1 cellular context compared by ENCODE assay signal in the genomic region with DNA sequence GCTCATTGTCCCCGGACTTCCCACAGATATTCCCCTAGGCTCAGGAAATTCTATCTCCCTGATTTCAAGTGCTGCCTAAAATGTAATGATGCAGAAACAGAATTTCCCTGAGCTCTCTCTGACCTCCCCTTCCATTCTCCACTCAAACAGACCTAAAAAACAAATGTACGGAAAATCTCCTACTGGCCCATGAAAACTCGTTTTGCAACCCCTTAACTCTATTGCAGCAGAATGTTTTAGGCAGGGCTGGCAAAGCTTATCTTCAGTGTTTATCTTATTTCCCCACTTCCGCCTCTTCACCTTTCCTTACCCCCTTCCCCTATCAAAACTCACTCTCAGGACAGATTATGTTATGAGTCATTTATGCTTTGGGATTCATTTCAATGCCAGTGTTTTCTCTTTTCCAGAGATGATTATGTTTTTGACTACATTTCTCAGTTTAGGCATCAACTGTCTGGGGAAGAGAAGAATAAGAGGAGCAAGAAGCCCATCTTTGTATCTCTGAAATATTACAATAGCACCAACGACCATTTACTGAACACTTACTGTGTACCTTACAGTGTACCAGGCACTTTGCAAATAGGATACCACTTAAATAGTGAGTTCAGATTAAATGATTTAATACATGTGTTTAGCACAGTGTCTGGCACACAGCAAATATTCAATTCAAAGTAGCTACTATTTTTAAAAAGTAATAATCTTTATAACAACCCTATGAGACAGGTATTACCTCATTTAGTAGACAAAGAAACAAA.
TF ChIP-seq lines count a peak whose summit lies in the region.

No MANE protein-coding gene starts in this region.

TF ChIP-seq in HEK293, 187 proteins besides CTCF, POLR2A, EP300 and RAD21 (continued from another document and continues in another):
- TF ChIP-seq ZNF274 (IDR thresholded peaks at IDR 0.05; ENCODE audit: low read length) (no peak), ZNF274 (tag by site-specific recombination; IDR thresholded peaks at IDR 0.05; ENCODE audit: borderline replicate concordance) (no peak), KLF7 (tag by site-specific recombination; IDR thresholded peaks at IDR 0.05; ENCODE audit: borderline replicate concordance) (no peak), ZNF335 (tag by site-specific recombination; conservative IDR thresholded peaks at IDR 0.05) (peak; percentile 64; the same call in 1 of the 2 replicates), ZNF621 (tag by site-specific recombination; IDR thresholded peaks at IDR 0.05) (no peak), GLI2 (tag by site-specific recombination; IDR thresholded peaks at IDR 0.05; ENCODE audit: borderline replicate concordance, low read depth) (no peak), ZSCAN5A (tag by site-specific recombination; IDR thresholded peaks at IDR 0.05) (no peak; the same call in 1 of the 2 replicates), OSR2 (tag by site-specific recombination; IDR thresholded peaks at IDR 0.05) (peak; percentile 48), ZNF174 (tag by site-specific recombination; IDR thresholded peaks at IDR 0.05) (no peak), ZNF792 (tag by site-specific recombination; IDR thresholded peaks at IDR 0.05) (no peak), ZNF596 (tag by site-specific recombination; IDR thresholded peaks at IDR 0.05) (no peak), ZNF548 (tag by site-specific recombination; IDR thresholded peaks at IDR 0.05) (no peak), HOXD13 (CRISPR knock-in tag; IDR thresholded peaks at IDR 0.05; ENCODE audit: borderline replicate concordance) (no peak), ZBTB1 (tag by site-specific recombination; IDR thresholded peaks at IDR 0.05) (no peak), ZNF354C (tag by site-specific recombination; IDR thresholded peaks at IDR 0.05; ENCODE audit: borderline replicate concordance, low read depth) (no peak), ZNF426 (tag by site-specific recombination; IDR thresholded peaks at IDR 0.05) (no peak), SCRT1 (tag by site-specific recombination; IDR thresholded peaks at IDR 0.05; ENCODE audit: borderline replicate concordance) (no peak), PRDM10 (tag by site-specific recombination; IDR thresholded peaks at IDR 0.05) (peak; percentile 96), TRIM28 (IDR thresholded peaks at IDR 0.05; ENCODE audit: borderline replicate concordance, low read length) (no peak; the same call in 1 of the 2 replicates), ZNF266 (tag by site-specific recombination; IDR thresholded peaks at IDR 0.05; ENCODE audit: low read depth) (no peak), YY2 (tag by site-specific recombination; IDR thresholded peaks at IDR 0.05) (no peak), HOXA7 (CRISPR knock-in tag; IDR thresholded peaks at IDR 0.05; ENCODE audit: borderline replicate concordance) (no peak), ZNF658 (tag by site-specific recombination; IDR thresholded peaks at IDR 0.05) (no peak), ZNF184 (tag by site-specific recombination; IDR thresholded peaks at IDR 0.05) (no peak), ZNF529 (tag by site-specific recombination; IDR thresholded peaks at IDR 0.05; ENCODE audit: insufficient replicate concordance) (no peak), ZNF248 (tag by site-specific recombination; IDR thresholded peaks at IDR 0.05) (no peak), ZNF280C (tag by site-specific recombination; IDR thresholded peaks at IDR 0.05) (no peak), GLIS1 (tag by site-specific recombination; IDR thresholded peaks at IDR 0.05) (no peak), ZSCAN23 (tag by site-specific recombination; IDR thresholded peaks at IDR 0.05) (no peak), ZNF398 (tag by site-specific recombination; IDR thresholded peaks at IDR 0.05) (peak; percentile 97), ZNF239 (tag by site-specific recombination; IDR thresholded peaks at IDR 0.05) (no peak), ZNF701 (tag by site-specific recombination; IDR thresholded peaks at IDR 0.05) (no peak), MEIS1 (CRISPR knock-in tag; IDR thresholded peaks at IDR 0.05; ENCODE audit: borderline replicate concordance) (no peak), ZNF148 (tag by site-specific recombination; IDR thresholded peaks at IDR 0.05; ENCODE audit: borderline replicate concordance) (no peak), ZBTB21 (tag by site-specific recombination; IDR thresholded peaks at IDR 0.05) (peak; percentile 68; the same call in 1 of the 2 replicates), ZNF514 (tag by site-specific recombination; IDR thresholded peaks at IDR 0.05) (no peak), ZNF114 (tag by site-specific recombination; IDR thresholded peaks at IDR 0.05) (no peak), ZXDB (tag by site-specific recombination; IDR thresholded peaks at IDR 0.05) (no peak), IKZF3 (tag by site-specific recombination; IDR thresholded peaks at IDR 0.05) (peak; percentile 44; the same call in 1 of the 2 replicates), TCF7L2 (IDR thresholded peaks at IDR 0.05; ENCODE audit: borderline replicate concordance, low read depth, low read length) (no peak)
- TF ChIP-seq, protein P1, sequence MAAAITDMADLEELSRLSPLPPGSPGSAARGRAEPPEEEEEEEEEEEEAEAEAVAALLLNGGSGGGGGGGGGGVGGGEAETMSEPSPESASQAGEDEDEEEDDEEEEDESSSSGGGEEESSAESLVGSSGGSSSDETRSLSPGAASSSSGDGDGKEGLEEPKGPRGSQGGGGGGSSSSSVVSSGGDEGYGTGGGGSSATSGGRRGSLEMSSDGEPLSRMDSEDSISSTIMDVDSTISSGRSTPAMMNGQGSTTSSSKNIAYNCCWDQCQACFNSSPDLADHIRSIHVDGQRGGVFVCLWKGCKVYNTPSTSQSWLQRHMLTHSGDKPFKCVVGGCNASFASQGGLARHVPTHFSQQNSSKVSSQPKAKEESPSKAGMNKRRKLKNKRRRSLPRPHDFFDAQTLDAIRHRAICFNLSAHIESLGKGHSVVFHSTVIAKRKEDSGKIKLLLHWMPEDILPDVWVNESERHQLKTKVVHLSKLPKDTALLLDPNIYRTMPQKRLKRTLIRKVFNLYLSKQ (tag by site-specific recombination; IDR thresholded peaks at IDR 0.05; ENCODE audit: borderline replicate concordance), result no peak
- TF ChIP-seq, protein P2, sequence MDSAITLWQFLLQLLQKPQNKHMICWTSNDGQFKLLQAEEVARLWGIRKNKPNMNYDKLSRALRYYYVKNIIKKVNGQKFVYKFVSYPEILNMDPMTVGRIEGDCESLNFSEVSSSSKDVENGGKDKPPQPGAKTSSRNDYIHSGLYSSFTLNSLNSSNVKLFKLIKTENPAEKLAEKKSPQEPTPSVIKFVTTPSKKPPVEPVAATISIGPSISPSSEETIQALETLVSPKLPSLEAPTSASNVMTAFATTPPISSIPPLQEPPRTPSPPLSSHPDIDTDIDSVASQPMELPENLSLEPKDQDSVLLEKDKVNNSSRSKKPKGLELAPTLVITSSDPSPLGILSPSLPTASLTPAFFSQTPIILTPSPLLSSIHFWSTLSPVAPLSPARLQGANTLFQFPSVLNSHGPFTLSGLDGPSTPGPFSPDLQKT (IDR thresholded peaks at IDR 0.05; ENCODE audit: borderline replicate concordance, low read depth, low read length), result no peak
- TF ChIP-seq, protein P3, sequence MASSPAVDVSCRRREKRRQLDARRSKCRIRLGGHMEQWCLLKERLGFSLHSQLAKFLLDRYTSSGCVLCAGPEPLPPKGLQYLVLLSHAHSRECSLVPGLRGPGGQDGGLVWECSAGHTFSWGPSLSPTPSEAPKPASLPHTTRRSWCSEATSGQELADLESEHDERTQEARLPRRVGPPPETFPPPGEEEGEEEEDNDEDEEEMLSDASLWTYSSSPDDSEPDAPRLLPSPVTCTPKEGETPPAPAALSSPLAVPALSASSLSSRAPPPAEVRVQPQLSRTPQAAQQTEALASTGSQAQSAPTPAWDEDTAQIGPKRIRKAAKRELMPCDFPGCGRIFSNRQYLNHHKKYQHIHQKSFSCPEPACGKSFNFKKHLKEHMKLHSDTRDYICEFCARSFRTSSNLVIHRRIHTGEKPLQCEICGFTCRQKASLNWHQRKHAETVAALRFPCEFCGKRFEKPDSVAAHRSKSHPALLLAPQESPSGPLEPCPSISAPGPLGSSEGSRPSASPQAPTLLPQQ (tag by site-specific recombination; IDR thresholded peaks at IDR 0.05), result peak; percentile 77
- TF ChIP-seq, protein P4, sequence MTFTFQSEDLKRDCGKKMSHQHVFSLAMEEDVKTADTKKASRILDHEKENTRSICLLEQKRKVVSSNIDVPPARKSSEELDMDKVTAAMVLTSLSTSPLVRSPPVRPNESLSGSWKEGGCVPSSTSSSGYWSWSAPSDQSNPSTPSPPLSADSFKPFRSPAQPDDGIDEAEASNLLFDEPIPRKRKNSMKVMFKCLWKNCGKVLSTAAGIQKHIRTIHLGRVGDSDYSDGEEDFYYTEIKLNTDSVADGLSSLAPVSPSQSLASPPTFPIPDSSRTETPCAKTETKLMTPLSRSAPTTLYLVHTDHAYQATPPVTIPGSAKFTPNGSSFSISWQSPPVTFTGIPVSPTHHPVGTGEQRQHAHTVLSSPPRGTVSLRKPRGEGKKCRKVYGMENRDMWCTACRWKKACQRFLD (tag by site-specific recombination; IDR thresholded peaks at IDR 0.05), result no peak
